Comparison of ENCODE assay signal across 1 cellular context in genomic region chr3:156661158-156661557, GRCh38.
TF ChIP-seq lines count a peak whose summit lies in the region.

No MANE protein-coding gene starts in this region.

TF ChIP-seq in GM12878, 131 proteins besides CTCF, POLR2A, EP300 and RAD21 (continued from another document):
- TF ChIP-seq ZBTB40 (IDR thresholded peaks at IDR 0.05; ENCODE audit: borderline replicate concordance) (no peak), MTA2 (IDR thresholded peaks at IDR 0.05; ENCODE audit: low read depth) (0 out of 2 replicates have a peak, but pooled peaks have one; percentile 58), ATF7 (IDR thresholded peaks at IDR 0.05; ENCODE audit: low read depth) (peak; percentile 40; the same call in 1 of the 2 replicates), TCF7 (IDR thresholded peaks at IDR 0.05; ENCODE audit: borderline replicate concordance) (no peak), ZNF24 (IDR thresholded peaks at IDR 0.05) (no peak), IKZF2 (IDR thresholded peaks at IDR 0.05) (peak; percentile 65 to 69; a peak in 2 of 4 replicates)
- TF ChIP-seq, protein P1, sequence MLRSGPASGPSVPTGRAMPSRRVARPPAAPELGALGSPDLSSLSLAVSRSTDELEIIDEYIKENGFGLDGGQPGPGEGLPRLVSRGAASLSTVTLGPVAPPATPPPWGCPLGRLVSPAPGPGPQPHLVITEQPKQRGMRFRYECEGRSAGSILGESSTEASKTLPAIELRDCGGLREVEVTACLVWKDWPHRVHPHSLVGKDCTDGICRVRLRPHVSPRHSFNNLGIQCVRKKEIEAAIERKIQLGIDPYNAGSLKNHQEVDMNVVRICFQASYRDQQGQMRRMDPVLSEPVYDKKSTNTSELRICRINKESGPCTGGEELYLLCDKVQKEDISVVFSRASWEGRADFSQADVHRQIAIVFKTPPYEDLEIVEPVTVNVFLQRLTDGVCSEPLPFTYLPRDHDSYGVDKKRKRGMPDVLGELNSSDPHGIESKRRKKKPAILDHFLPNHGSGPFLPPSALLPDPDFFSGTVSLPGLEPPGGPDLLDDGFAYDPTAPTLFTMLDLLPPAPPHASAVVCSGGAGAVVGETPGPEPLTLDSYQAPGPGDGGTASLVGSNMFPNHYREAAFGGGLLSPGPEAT (IDR thresholded peaks at IDR 0.05; ENCODE audit: low read depth): 0 out of 2 replicates have a peak, but pooled peaks have one; percentile 51
- TF ChIP-seq, protein P2, sequence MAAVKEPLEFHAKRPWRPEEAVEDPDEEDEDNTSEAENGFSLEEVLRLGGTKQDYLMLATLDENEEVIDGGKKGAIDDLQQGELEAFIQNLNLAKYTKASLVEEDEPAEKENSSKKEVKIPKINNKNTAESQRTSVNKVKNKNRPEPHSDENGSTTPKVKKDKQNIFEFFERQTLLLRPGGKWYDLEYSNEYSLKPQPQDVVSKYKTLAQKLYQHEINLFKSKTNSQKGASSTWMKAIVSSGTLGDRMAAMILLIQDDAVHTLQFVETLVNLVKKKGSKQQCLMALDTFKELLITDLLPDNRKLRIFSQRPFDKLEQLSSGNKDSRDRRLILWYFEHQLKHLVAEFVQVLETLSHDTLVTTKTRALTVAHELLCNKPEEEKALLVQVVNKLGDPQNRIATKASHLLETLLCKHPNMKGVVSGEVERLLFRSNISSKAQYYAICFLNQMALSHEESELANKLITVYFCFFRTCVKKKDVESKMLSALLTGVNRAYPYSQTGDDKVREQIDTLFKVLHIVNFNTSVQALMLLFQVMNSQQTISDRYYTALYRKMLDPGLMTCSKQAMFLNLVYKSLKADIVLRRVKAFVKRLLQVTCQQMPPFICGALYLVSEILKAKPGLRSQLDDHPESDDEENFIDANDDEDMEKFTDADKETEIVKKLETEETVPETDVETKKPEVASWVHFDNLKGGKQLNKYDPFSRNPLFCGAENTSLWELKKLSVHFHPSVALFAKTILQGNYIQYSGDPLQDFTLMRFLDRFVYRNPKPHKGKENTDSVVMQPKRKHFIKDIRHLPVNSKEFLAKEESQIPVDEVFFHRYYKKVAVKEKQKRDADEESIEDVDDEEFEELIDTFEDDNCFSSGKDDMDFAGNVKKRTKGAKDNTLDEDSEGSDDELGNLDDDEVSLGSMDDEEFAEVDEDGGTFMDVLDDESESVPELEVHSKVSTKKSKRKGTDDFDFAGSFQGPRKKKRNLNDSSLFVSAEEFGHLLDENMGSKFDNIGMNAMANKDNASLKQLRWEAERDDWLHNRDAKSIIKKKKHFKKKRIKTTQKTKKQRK (IDR thresholded peaks at IDR 0.05; ENCODE audit: low read depth, low read length): no peak
- TF ChIP-seq, protein P3, sequence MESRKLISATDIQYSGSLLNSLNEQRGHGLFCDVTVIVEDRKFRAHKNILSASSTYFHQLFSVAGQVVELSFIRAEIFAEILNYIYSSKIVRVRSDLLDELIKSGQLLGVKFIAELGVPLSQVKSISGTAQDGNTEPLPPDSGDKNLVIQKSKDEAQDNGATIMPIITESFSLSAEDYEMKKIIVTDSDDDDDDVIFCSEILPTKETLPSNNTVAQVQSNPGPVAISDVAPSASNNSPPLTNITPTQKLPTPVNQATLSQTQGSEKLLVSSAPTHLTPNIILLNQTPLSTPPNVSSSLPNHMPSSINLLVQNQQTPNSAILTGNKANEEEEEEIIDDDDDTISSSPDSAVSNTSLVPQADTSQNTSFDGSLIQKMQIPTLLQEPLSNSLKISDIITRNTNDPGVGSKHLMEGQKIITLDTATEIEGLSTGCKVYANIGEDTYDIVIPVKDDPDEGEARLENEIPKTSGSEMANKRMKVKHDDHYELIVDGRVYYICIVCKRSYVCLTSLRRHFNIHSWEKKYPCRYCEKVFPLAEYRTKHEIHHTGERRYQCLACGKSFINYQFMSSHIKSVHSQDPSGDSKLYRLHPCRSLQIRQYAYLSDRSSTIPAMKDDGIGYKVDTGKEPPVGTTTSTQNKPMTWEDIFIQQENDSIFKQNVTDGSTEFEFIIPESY (IDR thresholded peaks at IDR 0.05): no peak
- TF ChIP-seq, protein P4, sequence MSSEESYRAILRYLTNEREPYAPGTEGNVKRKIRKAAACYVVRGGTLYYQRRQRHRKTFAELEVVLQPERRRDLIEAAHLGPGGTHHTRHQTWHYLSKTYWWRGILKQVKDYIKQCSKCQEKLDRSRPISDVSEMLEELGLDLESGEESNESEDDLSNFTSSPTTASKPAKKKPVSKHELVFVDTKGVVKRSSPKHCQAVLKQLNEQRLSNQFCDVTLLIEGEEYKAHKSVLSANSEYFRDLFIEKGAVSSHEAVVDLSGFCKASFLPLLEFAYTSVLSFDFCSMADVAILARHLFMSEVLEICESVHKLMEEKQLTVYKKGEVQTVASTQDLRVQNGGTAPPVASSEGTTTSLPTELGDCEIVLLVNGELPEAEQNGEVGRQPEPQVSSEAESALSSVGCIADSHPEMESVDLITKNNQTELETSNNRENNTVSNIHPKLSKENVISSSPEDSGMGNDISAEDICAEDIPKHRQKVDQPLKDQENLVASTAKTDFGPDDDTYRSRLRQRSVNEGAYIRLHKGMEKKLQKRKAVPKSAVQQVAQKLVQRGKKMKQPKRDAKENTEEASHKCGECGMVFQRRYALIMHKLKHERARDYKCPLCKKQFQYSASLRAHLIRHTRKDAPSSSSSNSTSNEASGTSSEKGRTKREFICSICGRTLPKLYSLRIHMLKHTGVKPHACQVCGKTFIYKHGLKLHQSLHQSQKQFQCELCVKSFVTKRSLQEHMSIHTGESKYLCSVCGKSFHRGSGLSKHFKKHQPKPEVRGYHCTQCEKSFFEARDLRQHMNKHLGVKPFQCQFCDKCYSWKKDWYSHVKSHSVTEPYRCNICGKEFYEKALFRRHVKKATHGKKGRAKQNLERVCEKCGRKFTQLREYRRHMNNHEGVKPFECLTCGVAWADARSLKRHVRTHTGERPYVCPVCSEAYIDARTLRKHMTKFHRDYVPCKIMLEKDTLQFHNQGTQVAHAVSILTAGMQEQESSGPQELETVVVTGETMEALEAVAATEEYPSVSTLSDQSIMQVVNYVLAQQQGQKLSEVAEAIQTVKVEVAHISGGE (CRISPR knock-in tag; IDR thresholded peaks at IDR 0.05): no peak
- TF ChIP-seq, protein P5, sequence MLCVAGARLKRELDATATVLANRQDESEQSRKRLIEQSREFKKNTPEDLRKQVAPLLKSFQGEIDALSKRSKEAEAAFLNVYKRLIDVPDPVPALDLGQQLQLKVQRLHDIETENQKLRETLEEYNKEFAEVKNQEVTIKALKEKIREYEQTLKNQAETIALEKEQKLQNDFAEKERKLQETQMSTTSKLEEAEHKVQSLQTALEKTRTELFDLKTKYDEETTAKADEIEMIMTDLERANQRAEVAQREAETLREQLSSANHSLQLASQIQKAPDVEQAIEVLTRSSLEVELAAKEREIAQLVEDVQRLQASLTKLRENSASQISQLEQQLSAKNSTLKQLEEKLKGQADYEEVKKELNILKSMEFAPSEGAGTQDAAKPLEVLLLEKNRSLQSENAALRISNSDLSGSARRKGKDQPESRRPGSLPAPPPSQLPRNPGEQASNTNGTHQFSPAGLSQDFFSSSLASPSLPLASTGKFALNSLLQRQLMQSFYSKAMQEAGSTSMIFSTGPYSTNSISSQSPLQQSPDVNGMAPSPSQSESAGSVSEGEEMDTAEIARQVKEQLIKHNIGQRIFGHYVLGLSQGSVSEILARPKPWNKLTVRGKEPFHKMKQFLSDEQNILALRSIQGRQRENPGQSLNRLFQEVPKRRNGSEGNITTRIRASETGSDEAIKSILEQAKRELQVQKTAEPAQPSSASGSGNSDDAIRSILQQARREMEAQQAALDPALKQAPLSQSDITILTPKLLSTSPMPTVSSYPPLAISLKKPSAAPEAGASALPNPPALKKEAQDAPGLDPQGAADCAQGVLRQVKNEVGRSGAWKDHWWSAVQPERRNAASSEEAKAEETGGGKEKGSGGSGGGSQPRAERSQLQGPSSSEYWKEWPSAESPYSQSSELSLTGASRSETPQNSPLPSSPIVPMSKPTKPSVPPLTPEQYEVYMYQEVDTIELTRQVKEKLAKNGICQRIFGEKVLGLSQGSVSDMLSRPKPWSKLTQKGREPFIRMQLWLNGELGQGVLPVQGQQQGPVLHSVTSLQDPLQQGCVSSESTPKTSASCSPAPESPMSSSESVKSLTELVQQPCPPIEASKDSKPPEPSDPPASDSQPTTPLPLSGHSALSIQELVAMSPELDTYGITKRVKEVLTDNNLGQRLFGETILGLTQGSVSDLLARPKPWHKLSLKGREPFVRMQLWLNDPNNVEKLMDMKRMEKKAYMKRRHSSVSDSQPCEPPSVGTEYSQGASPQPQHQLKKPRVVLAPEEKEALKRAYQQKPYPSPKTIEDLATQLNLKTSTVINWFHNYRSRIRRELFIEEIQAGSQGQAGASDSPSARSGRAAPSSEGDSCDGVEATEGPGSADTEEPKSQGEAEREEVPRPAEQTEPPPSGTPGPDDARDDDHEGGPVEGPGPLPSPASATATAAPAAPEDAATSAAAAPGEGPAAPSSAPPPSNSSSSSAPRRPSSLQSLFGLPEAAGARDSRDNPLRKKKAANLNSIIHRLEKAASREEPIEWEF (IDR thresholded peaks at IDR 0.05; ENCODE audit: insufficient replicate concordance, low read depth, low read length): no peak
- TF ChIP-seq, protein P6, sequence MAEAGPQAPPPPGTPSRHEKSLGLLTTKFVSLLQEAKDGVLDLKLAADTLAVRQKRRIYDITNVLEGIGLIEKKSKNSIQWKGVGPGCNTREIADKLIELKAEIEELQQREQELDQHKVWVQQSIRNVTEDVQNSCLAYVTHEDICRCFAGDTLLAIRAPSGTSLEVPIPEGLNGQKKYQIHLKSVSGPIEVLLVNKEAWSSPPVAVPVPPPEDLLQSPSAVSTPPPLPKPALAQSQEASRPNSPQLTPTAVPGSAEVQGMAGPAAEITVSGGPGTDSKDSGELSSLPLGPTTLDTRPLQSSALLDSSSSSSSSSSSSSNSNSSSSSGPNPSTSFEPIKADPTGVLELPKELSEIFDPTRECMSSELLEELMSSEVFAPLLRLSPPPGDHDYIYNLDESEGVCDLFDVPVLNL (IDR thresholded peaks at IDR 0.05; ENCODE audit: low read depth, low read length): no peak
- TF ChIP-seq, protein P7, sequence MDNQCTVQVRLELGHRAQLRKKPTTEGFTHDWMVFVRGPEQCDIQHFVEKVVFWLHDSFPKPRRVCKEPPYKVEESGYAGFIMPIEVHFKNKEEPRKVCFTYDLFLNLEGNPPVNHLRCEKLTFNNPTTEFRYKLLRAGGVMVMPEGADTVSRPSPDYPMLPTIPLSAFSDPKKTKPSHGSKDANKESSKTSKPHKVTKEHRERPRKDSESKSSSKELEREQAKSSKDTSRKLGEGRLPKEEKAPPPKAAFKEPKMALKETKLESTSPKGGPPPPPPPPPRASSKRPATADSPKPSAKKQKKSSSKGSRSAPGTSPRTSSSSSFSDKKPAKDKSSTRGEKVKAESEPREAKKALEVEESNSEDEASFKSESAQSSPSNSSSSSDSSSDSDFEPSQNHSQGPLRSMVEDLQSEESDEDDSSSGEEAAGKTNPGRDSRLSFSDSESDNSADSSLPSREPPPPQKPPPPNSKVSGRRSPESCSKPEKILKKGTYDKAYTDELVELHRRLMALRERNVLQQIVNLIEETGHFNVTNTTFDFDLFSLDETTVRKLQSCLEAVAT (IDR thresholded peaks at IDR 0.05): peak; percentile 75
